ENCODE assay signal across 17 cellular contexts in genomic region chr10:73898730-73899400, GRCh38. TPM values are rescaled to one million over a fixed set of nuclear protein-coding genes. Genes with fewer than 3 reads are reported as not detected.
A peak's percentile ranks its signal among the peaks of the same experiment; 100 is the strongest.
DNase-seq lines count a peak whose midpoint lies in the region; ATAC-seq, FAIRE-seq and TF ChIP-seq lines count a peak whose summit lies in the region.
"Had no signal": no experiment of that assay in that cellular context is flagged by ENCODE, and none has a peak within 500 bp of the region (broad histone marks: within the 10 kb centered on the region; RNA-seq: fewer than 3 reads in every experiment).

No MANE protein-coding gene starts in this region.

- no peak for TF ChIP-seq CTCF in AG04450 (IDR thresholded peaks at IDR 0.05; ENCODE audit: low read depth, low read length)
- no peak for TF ChIP-seq CTCF in osteoblast (IDR thresholded peaks at IDR 0.05; ENCODE audit: extremely low read depth, low read depth, low read length)

- no peaks in the 10 kb centered on the region for H3K79me2 ChIP-seq in osteoblast (ENCODE audit: insufficient read depth, low read length)

- no peaks in the 10 kb centered on the region for H3K36me3 ChIP-seq in osteoblast (ENCODE audit: insufficient read depth, low read length)
- H3K36me3 ChIP-seq: HAP-1 had no signal

- no peak for DNase-seq in AG04450 (ENCODE audit: low read depth, low spot score)
- DNase-seq in M059J (ENCODE audit: low read depth), result peak; percentile 74
- no peak for DNase-seq in epithelial cell of prostate (ENCODE audit: low read depth, low spot score)
- peak; percentile 51 for DNase-seq in osteoblast (ENCODE audit: insufficient read length, low spot score, missing footprints)
- DNase-seq in GM19239 (ENCODE audit: insufficient read length, low spot score), result no peak
- DNase-seq in DMS153 treated with DMSO at 0.1 percent for 48 hours (lab: John Stamatoyannopoulos, UW; ENCODE audit: unreplicated experiment), result no peak
- no peak for DNase-seq in activated CD4-positive, alpha-beta T cell treated with anti-CD3 and anti-CD28 coated beads for 4 hours
- DNase-seq: activated CD4-positive, alpha-beta T cell treated with anti-CD3 and anti-CD28 coated beads for 36 hours; activated naive CD4-positive, alpha-beta T cell treated with anti-CD3 and anti-CD28 coated beads, Interleukin-2, amount 50 U/mL, for 16 hours; activated T-cell treated with anti-CD3 and anti-CD28 coated beads for 4 hours; caudate nucleus; natural killer cell; NCI-H187 treated with DMSO at 0.1 percent for 48 hours; NCI-H526 had no signal

- H3K9me3 ChIP-seq in AG04450 (ENCODE audit: control insufficient read depth, insufficient read depth, low read length), result no peaks in the 10 kb centered on the region
- H3K9me3 ChIP-seq in osteoblast (ENCODE audit: low read depth, low read length), result no peaks in the 10 kb centered on the region

- H3K4me3 ChIP-seq in AG04450 (ENCODE audit: low read depth, low read length) (no peak overlapping the region), osteoblast (ENCODE audit: insufficient read depth, low read length) (no peak overlapping the region)
- H3K4me3 ChIP-seq: HAP-1 had no signal

- POLR2A ChIA-PET in AG04450 (lab: Yijun Ruan, JAX), result interaction anchor here (1.5 to 2.9 kb wide), 3 partner anchors 10 to 24 kb away, joined by 5 to 16 read pairs (median 6); partner anchors contain the start of gene CAMK2G

- no peak for FAIRE-seq in GM19239 (lab: Jason Lieb, UNC)
- FAIRE-seq: small intestine had no signal

- CTCF ChIA-PET in AG04450 (lab: Charles Lee), result interaction anchor here (0.6 to 1.7 kb wide), 8 partner anchors 10 to 183 kb away, joined by 3 to 8 read pairs (median 4); partner anchors contain the start of gene PLAU

- no peaks in the 10 kb centered on the region for H4K20me1 ChIP-seq in osteoblast (ENCODE audit: insufficient read depth, low read length)

- H2AFZ ChIP-seq in osteoblast (ENCODE audit: low read length), result no peak overlapping the region

- no peaks in the 10 kb centered on the region for H3K27me3 ChIP-seq in AG04450 (ENCODE audit: control insufficient read depth, insufficient read depth, low read length)
- H3K27me3 ChIP-seq in osteoblast (ENCODE audit: insufficient read depth, low read length), result no peaks in the 10 kb centered on the region

- H3K4me1 ChIP-seq in osteoblast (ENCODE audit: insufficient read depth, low read length), result peaks cover 27% of the 10 kb centered on the region

- peak overlapping the region; percentile 80 for H3K27ac ChIP-seq in AG04450 (ENCODE audit: low read depth, low read length)
- H3K27ac ChIP-seq in epithelial cell of prostate, result peak overlapping the region; percentile 96
- peak overlapping the region; percentile 65 for H3K27ac ChIP-seq in osteoblast (ENCODE audit: low read depth, low read length)

- ATAC-seq in GM18868 (IDR thresholded peaks at IDR 0.05; ENCODE audit: unreplicated experiment), result no peak
- ATAC-seq: activated CD4-positive, alpha-beta T cell treated with anti-CD3 and anti-CD28 coated beads for 36 hours; natural killer cell had no signal

- H3K4me2 ChIP-seq in osteoblast (ENCODE audit: insufficient read depth, low read length), result peak overlapping the region; percentile 2

RNA-seq across cellular contexts. Expression of gene PLAU, which starts 12.1 kb away (rescaled TPM):
- 241 and 329 TPM in 2 replicates for polyA plus RNA-seq in AG04450 (2011; rRNA removed)
- 140 and 188 TPM in 2 replicates for polyA minus RNA-seq in AG04450 (2011; rRNA and poly(A)+ RNA removed)
- total RNA-seq in M059J (2014; rRNA removed; shearing (Covaris generic)), result 264 and 272 TPM in 2 replicates
- 27.9 and 40.7 TPM in 2 replicates for total RNA-seq in osteoblast

RNA-seq across cellular contexts. Expression of gene CAMK2G, which starts 24.5 kb away (rescaled TPM):
- 22.3 and 23.7 TPM in 2 replicates for polyA plus RNA-seq in AG04450 (2011; rRNA removed)
- 28.5 and 28.7 TPM in 2 replicates for polyA minus RNA-seq in AG04450 (2011; rRNA and poly(A)+ RNA removed)
- total RNA-seq in M059J (2014; rRNA removed; shearing (Covaris generic)), result 29.3 and 42.2 TPM in 2 replicates
- 22.4 and 28.3 TPM in 2 replicates for total RNA-seq in osteoblast

Comparison
In these comparisons a context has a peak if more than half of its experiments do, and no peak if none do; other contexts are left out.
1. DNase-seq: peak in M059J (single experiment) and osteoblast (single experiment); none in AG04450 (single experiment), epithelial cell of prostate (single experiment), GM19239 (single experiment), DMS153 treated with DMSO at 0.1 percent for 48 hours (single experiment) and activated CD4-positive, alpha-beta T cell treated with anti-CD3 and anti-CD28 coated beads for 4 hours (0 of 2).
2. Peak in every context shown above with its lines, with median percentiles within 50 percentile points of each other: H3K27ac ChIP-seq.